ENCODE assay signal across 25 cellular contexts in genomic region chr18:63868546-63868945, GRCh38. TPM values are rescaled to one million over a fixed set of nuclear protein-coding genes. Genes with fewer than 3 reads are reported as not detected.
"Had no signal": no experiment of that assay in that cellular context is flagged by ENCODE, and none has a peak within 500 bp of the region (broad histone marks: within the 10 kb centered on the region; RNA-seq: fewer than 3 reads in every experiment).

No MANE protein-coding gene starts in this region.

- H3K9me3 Mint-ChIP-seq: activated T-cell treated with anti-CD3 and anti-CD28 coated beads, Interleukin-2, amount 50 U/mL, for 24 hours; activated T-helper 2 cell treated with anti-CD3 and anti-CD28 coated beads, Interferon-gamma antibody, Interleukin-2, Interleukin-4, amounts not matched to agents 10 μg/mL and 5 μg/mL and 100 μg/mL, durations not matched to agents 14 hours and 24 hours and 36 hours; memory B cell; nephron progenitor cell; WTC11 had no signal

- ATAC-seq: gastroesophageal sphincter; left cardiac atrium; right cardiac atrium; stimulated activated naive CD8-positive, alpha-beta T cell treated with anti-CD3 and anti-CD28 coated beads, Interleukin-15, Interleukin-2, amounts not matched to agents 100 U/mL and 50 U/mL, for 24 hours; WTC11 had no signal

- H3K36me3 Mint-ChIP-seq: activated naive CD8-positive, alpha-beta T cell; memory B cell; WTC11 had no signal

- H3K36me3 ChIP-seq: adrenal gland, ascending aorta, gastroesophageal sphincter, upper lobe of right lung had no signal

- H3K27me3 ChIP-seq: adrenal gland, ascending aorta, gastroesophageal sphincter, upper lobe of right lung had no signal

- H3K27me3 Mint-ChIP-seq: activated naive CD8-positive, alpha-beta T cell had no signal

- H3K4me3 ChIP-seq: adrenal gland, ascending aorta, gastroesophageal sphincter, upper lobe of right lung had no signal

- H3K4me3 Mint-ChIP-seq: activated naive CD8-positive, alpha-beta T cell; activated T-cell treated with anti-CD3 and anti-CD28 coated beads, Interleukin-2, amount 50 U/mL, for 24 hours; memory B cell; nephron progenitor cell; WTC11 had no signal

- H3K27ac Mint-ChIP-seq: activated naive CD8-positive, alpha-beta T cell; activated T-cell treated with anti-CD3 and anti-CD28 coated beads, Interleukin-2, amount 50 U/mL, for 24 hours; activated T-helper 2 cell treated with anti-CD3 and anti-CD28 coated beads, Interferon-gamma antibody, Interleukin-2, Interleukin-4, amounts not matched to agents 10 μg/mL and 5 μg/mL and 100 μg/mL, durations not matched to agents 14 hours and 24 hours and 36 hours; memory B cell; nephron progenitor cell; WTC11 had no signal

- H3K27ac ChIP-seq: adrenal gland, ascending aorta, gastroesophageal sphincter, parathyroid adenoma, upper lobe of right lung had no signal

- H3K4me1 ChIP-seq: adrenal gland, ascending aorta, gastroesophageal sphincter, parathyroid adenoma, upper lobe of right lung had no signal

- H3K9me3 ChIP-seq: adrenal gland, ascending aorta, gastroesophageal sphincter, upper lobe of right lung had no signal

- DNase-seq: activated naive CD4-positive, alpha-beta T cell; activated T-cell treated with anti-CD3 and anti-CD28 coated beads, Interleukin-2, amount 50 U/mL, for 24 hours; adrenal gland; central memory CD4-positive, alpha-beta T cell; dermis blood vessel endothelial cell; effector CD8-positive, alpha-beta T cell; head of caudate nucleus; left cardiac atrium; nephron progenitor cell; right cardiac atrium; stimulated activated CD4-positive, alpha-beta T cell treated with anti-CD3 and anti-CD28 coated beads, Interleukin-12 subunit alpha, Interleukin-12 subunit beta, amount 100 ng/mL, for 4 hours; stimulated activated CD4-positive, alpha-beta T cell treated with anti-CD3 and anti-CD28 coated beads, Interleukin-4, amount 100 ng/mL, for 4 hours; stimulated activated naive CD8-positive, alpha-beta T cell treated with anti-CD3 and anti-CD28 coated beads, Interleukin-15, Interleukin-2, amounts not matched to agents 100 U/mL and 50 U/mL, for 24 hours; T-helper 9 cell; upper lobe of right lung had no signal

- H3K4me1 Mint-ChIP-seq: memory B cell, WTC11 had no signal

RNA-seq across cellular contexts. Expression of gene SERPINB2, which starts 19.0 kb away (rescaled TPM):
- total RNA-seq: activated T-helper 2 cell treated with anti-CD3 and anti-CD28 coated beads, Interferon-gamma antibody, Interleukin-2, Interleukin-4, amounts not matched to agents 10 μg/mL and 5 μg/mL and 100 μg/mL, durations not matched to agents 14 hours and 24 hours and 36 hours; ascending aorta; dermis blood vessel endothelial cell; right cardiac atrium; skeletal muscle tissue; WTC11 had no signal

RNA-seq across cellular contexts. Expression of gene SERPINB10, which starts 39.2 kb away (rescaled TPM):
- total RNA-seq: activated T-helper 2 cell treated with anti-CD3 and anti-CD28 coated beads, Interferon-gamma antibody, Interleukin-2, Interleukin-4, amounts not matched to agents 10 μg/mL and 5 μg/mL and 100 μg/mL, durations not matched to agents 14 hours and 24 hours and 36 hours; adrenal gland; ascending aorta; dermis blood vessel endothelial cell; left cardiac atrium; pulmonary artery endothelial cell; right cardiac atrium; subcutaneous adipose tissue; upper lobe of right lung; WTC11 had no signal
